Comparison of ENCODE assay signal across 8 cellular contexts in genomic region chr3:24033818-24034217, GRCh38.
"Had no signal": no experiment of that assay in that cellular context is flagged by ENCODE, and none has a peak within 500 bp of the region (broad histone marks: within the 10 kb centered on the region; RNA-seq: fewer than 3 reads in every experiment).

No MANE protein-coding gene starts in this region.

- ATAC-seq: GM12878 had no signal

- FAIRE-seq: G401.6, GM12878, GM12891, GM12892, GM18507, GM19239 had no signal

- H3K4me3 ChIP-seq: GM12878 had no signal

- DNase-seq: GDM1, GF-D8 had no signal
